In genomic region chr11:67260885-67261634, GRCh38 we compare ENCODE assay signal across 8 cellular contexts. TPM values are rescaled to one million over a fixed set of nuclear protein-coding genes. Genes with fewer than 3 reads are reported as not detected.
DNase-seq lines count a peak whose midpoint lies in the region; ATAC-seq and TF ChIP-seq lines count a peak whose summit lies in the region.
"Not testable (repeated sequence)": the region's sequence is repeated elsewhere in the genome, so short reads cannot be mapped to it uniquely, and the experiment has no call there.

No MANE protein-coding gene starts in this region.

- DNase-seq in AG10803 (ENCODE audit: low read depth) = peak; percentile 52
- DNase-seq in HFFc6 = peak; percentile 45
- peak; percentile 46 to 72 for DNase-seq in PC-9
- peak; percentile 76 for DNase-seq in activated T-cell treated with anti-CD3 and anti-CD28 coated beads, Interleukin-2, amount 50 U/mL, for 24 hours
- peak; percentile 38 for DNase-seq in dedifferentiated amniotic fluid mesenchymal stem cell (ENCODE audit: extremely low spot score)
- DNase-seq in left ventricle myocardium superior = peak; percentile 84
- DNase-seq in myocyte (ENCODE audit: low read depth) = peak; percentile 50
- DNase-seq in stimulated activated CD4-positive, alpha-beta T cell treated with anti-CD3 and anti-CD28 coated beads, Interleukin-4, amount 100 ng/mL, for 48 hours (ENCODE audit: low read depth in 2 of 2) = peak; percentile 51 to 66

- not testable (repeated sequence) for H3K36me3 Mint-ChIP-seq in HFFc6 (ENCODE audit: low read depth)
- peaks cover 16% of the 10 kb centered on the region for H3K36me3 Mint-ChIP-seq in activated T-cell treated with anti-CD3 and anti-CD28 coated beads, Interleukin-2, amount 50 U/mL, for 24 hours (ENCODE audit: low read depth)

- BruUV-seq in PC-9 (replicated peaks; lab: Mats Ljungman, UMichigan) = not testable (repeated sequence)

- not testable (repeated sequence) for TF ChIP-seq CTCF in AG10803 (conservative IDR thresholded peaks at IDR 0.05; ENCODE audit: low read length); HFFc6 (IDR thresholded peaks at IDR 0.05); PC-9 (conservative IDR thresholded peaks at IDR 0.05)

- H3K27ac Mint-ChIP-seq in HFFc6 = peak overlapping the region; percentile 66
- peak overlapping the region; percentile 45 for H3K27ac Mint-ChIP-seq in activated T-cell treated with anti-CD3 and anti-CD28 coated beads, Interleukin-2, amount 50 U/mL, for 24 hours

- H3K27ac ChIP-seq in PC-9 = not testable (repeated sequence)

- H3K4me3 ChIP-seq in AG10803 (ENCODE audit: low read length) (peak overlapping the region; percentile 56), PC-9 (peak overlapping the region; percentile 43; the same call in 1 of the 2 replicates)

- intact Hi-C loops in PC-9 (cut with micrococcal nuclease; ENCODE audit: unreplicated experiment) (loop anchor here (5.0 kb wide), 3 partner anchors 121 to 204 kb away; partner anchors contain the start of gene RHOD), left ventricle myocardium superior (cut with micrococcal nuclease) (loop anchor here (5.0 kb wide), 1 partner anchor 56 kb away; no protein-coding TSS in a partner anchor)

- not testable (repeated sequence) for H4K20me1 ChIP-seq in PC-9 (ENCODE audit: insufficient read depth)

- H3F3A ChIP-seq in PC-9 (ENCODE audit: insufficient read depth, low read depth) = peaks cover 59% of the 10 kb centered on the region

- not testable (repeated sequence) for H3K9me3 Mint-ChIP-seq in HFFc6; activated T-cell treated with anti-CD3 and anti-CD28 coated beads, Interleukin-2, amount 50 U/mL, for 24 hours

- not testable (repeated sequence) for H3K9me3 ChIP-seq in PC-9 (ENCODE audit: insufficient read depth, low read depth)

- H3K4me1 ChIP-seq in PC-9 (replicated peaks; ENCODE audit: insufficient read depth) = peaks cover 24% of the 10 kb centered on the region

- peaks cover 11% of the 10 kb centered on the region; the same call in 1 of the 2 replicates for H3K36me3 ChIP-seq in PC-9 (ENCODE audit: low read depth)

- CTCF ChIA-PET in PC-9 (lab: Charles Lee) = interaction anchor here (0.6 to 2.2 kb wide), 5 partner anchors 7 to 177 kb away, joined by 4 to 18 read pairs (median 5); no protein-coding TSS in a partner anchor

- H3K9me2 ChIP-seq in PC-9 (ENCODE audit: insufficient read depth) = not testable (repeated sequence)

- not testable (repeated sequence) for H3K27me3 Mint-ChIP-seq in HFFc6 (ENCODE audit: insufficient read depth); activated T-cell treated with anti-CD3 and anti-CD28 coated beads, Interleukin-2, amount 50 U/mL, for 24 hours

- H3K4me3 Mint-ChIP-seq in HFFc6 = peak overlapping the region; percentile 79
- peak overlapping the region; percentile 63 for H3K4me3 Mint-ChIP-seq in activated T-cell treated with anti-CD3 and anti-CD28 coated beads, Interleukin-2, amount 50 U/mL, for 24 hours

- H3K27me3 ChIP-seq in PC-9 (ENCODE audit: insufficient read depth, low read depth) = not testable (repeated sequence)

- not testable (repeated sequence) for H2AFZ ChIP-seq in PC-9

- peaks cover 48% of the 10 kb centered on the region for H3K4me1 Mint-ChIP-seq in HFFc6 (ENCODE audit: low read depth)
- peaks cover 54% of the 10 kb centered on the region for H3K4me1 Mint-ChIP-seq in activated T-cell treated with anti-CD3 and anti-CD28 coated beads, Interleukin-2, amount 50 U/mL, for 24 hours (ENCODE audit: low read depth)

- peak overlapping the region; percentile 72 for H3K4me2 ChIP-seq in PC-9

- ATAC-seq in left ventricle myocardium superior = peak; percentile 52

- not testable (repeated sequence) for H3K79me2 ChIP-seq in PC-9 (ENCODE audit: low read depth)

- POLR2A ChIA-PET in PC-9 (lab: Charles Lee; ENCODE audit: unreplicated experiment) = interaction anchor here (0.6 to 0.7 kb wide), 3 partner anchors 42 to 118 kb away, joined by 3 read pairs; partner anchors contain the start of genes POLD4 and SSH3

RNA-seq across cellular contexts. Expression of gene GRK2, which starts 5.2 kb away (rescaled TPM):
- 10 to 100 TPM; 26.2 to 35.5 (median 32.1) TPM for total RNA-seq in HFFc6 (2021; fragmentation: NEBNext Ultra II Directional; extraction: Animal tissue kit (Norgen Biotek cat#: 25700))
- total RNA-seq in PC-9 (2021) = 76.7 and 102 TPM in 2 replicates
- 56.8 TPM for total RNA-seq in left ventricle myocardium superior
- total RNA-seq in myocyte = 101 TPM in 2 replicates
- 56.3 TPM for polyA plus RNA-seq in myocyte (2012)

RNA-seq across cellular contexts. Expression of gene ANKRD13D, which starts 28.0 kb away (rescaled TPM):
- total RNA-seq in HFFc6 (2021; fragmentation: NEBNext Ultra II Directional; extraction: Animal tissue kit (Norgen Biotek cat#: 25700)) = 10 to 100 TPM; 24.7 to 34.6 (median 26.4) TPM
- 79.6 and 93.2 TPM in 2 replicates for total RNA-seq in PC-9 (2021)
- total RNA-seq in left ventricle myocardium superior = 13.1 TPM
- total RNA-seq in myocyte = 18.6 and 24.5 TPM in 2 replicates
- 34.4 TPM for polyA plus RNA-seq in myocyte (2012)

RNA-seq across cellular contexts. Expression of gene SSH3, which starts 42.3 kb away (rescaled TPM):
- 10 to 100 TPM; 17.0 to 28.7 (median 22.6) TPM for total RNA-seq in HFFc6 (2021; fragmentation: NEBNext Ultra II Directional; extraction: Animal tissue kit (Norgen Biotek cat#: 25700))
- total RNA-seq in PC-9 (2021) (97.8 and 124 TPM in 2 replicates), left ventricle myocardium superior (18.7 TPM), myocyte (17.7 and 18.3 TPM in 2 replicates)
- 18.2 TPM for polyA plus RNA-seq in myocyte (2012)
